ENCODE assay signal across 1 cellular context in the genomic region with DNA sequence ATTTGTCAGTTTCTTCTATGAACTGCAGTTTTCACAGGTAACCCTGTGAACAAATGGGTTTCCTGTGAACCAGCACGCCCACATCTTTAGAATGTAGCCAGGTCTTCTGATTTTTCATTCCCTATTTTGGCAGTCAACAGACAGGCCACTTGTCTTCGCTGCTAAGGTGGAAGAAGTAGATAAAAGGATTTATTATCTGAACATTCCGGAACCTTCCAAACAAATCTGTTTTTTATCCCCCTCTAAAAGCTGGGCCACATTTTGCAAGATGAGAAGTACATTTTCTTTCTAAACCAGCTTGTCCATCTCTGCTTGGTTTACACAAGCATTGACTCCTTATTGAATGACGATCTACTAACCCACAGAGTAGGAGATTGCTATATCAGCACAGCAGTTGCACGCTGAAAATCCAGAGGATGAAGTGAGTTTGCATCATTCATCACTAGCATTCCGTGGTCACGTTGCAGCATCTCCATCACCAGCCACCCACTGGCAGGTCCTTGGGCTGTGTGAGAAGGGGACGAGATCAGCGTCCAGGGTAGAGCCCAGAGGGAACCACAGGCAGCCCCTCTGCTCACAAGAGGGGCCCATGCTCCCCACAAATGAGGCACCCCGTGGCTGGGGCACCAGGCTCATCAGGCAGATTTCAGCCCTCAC.
TF ChIP-seq lines count a peak whose summit lies in the region.

No MANE protein-coding gene starts in this region.

TF ChIP-seq in GM12891, 5 proteins besides CTCF, POLR2A, EP300 and RAD21 (continued from another document):
- TF ChIP-seq TAF1 (IDR thresholded peaks at IDR 0.05; ENCODE audit: low read depth, low read length): no peak
